28 cellular contexts compared by ENCODE assay signal in the genomic region with DNA sequence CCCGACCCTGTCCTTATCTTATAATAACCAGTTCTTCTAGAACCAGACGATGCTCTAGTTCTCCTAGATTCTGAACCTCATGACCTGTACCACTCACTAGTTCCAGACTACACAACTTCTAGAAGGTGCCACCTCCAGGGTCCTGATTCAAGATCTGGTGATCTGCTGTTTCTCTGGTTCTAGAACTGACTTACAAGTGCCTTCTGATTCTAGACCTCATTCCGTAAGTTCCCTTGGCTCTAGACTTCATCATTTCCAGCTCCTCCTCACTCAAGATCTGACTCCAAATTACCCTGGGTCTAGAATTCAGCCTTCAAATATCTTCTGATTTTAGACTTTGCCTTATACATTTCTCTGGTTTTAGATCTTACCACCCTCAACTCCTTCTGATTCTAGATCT.
"Had no signal": no experiment of that assay in that cellular context is flagged by ENCODE, and none has a peak within 500 bp of the region (broad histone marks: within the 10 kb centered on the region; RNA-seq: fewer than 3 reads in every experiment).

No MANE protein-coding gene starts in this region.

- H3K36me3 Mint-ChIP-seq: stimulated activated memory B cell treated with anti-CD40 and anti-IgM and Interleukin-4, amounts not matched to agents 10 μg/mL and 1 μg/mL and 100 μg/mL, for 72 hours; stimulated activated naive B cell treated with anti-CD40 and anti-IgM and Interleukin-4, amounts not matched to agents 10 μg/mL and 1 μg/mL and 100 μg/mL, for 72 hours had no signal

- H3K27ac Mint-ChIP-seq: stimulated activated memory B cell treated with anti-CD40 and anti-IgM and Interleukin-4, amounts not matched to agents 10 μg/mL and 1 μg/mL and 100 μg/mL, for 72 hours; stimulated activated naive B cell treated with anti-CD40 and anti-IgM and Interleukin-4, amounts not matched to agents 10 μg/mL and 1 μg/mL and 100 μg/mL, for 72 hours; stimulated activated naive CD8-positive, alpha-beta T cell treated with anti-CD3 and anti-CD28 coated beads, Interleukin-15, amount 100 ng/mL, for 72 hours; stimulated activated naive CD8-positive, alpha-beta T cell treated with anti-CD3 and anti-CD28 coated beads, Interleukin-15, Interleukin-2, amounts not matched to agents 100 ng/mL and 50 ng/mL, for 24 hours had no signal

- H3K4me3 Mint-ChIP-seq: stimulated activated memory B cell treated with anti-CD40 and anti-IgM and Interleukin-4, amounts not matched to agents 10 μg/mL and 1 μg/mL and 100 μg/mL, for 72 hours; stimulated activated naive B cell treated with anti-CD40 and anti-IgM and Interleukin-4, amounts not matched to agents 10 μg/mL and 1 μg/mL and 100 μg/mL, for 72 hours; stimulated activated naive CD8-positive, alpha-beta T cell treated with anti-CD3 and anti-CD28 coated beads, Interleukin-15, amount 100 ng/mL, for 72 hours; stimulated activated naive CD8-positive, alpha-beta T cell treated with anti-CD3 and anti-CD28 coated beads, Interleukin-15, Interleukin-2, amounts not matched to agents 100 ng/mL and 50 ng/mL, for 24 hours; type B pancreatic cell had no signal

- H3K27ac ChIP-seq: stomach, suprapubic skin, testis, thoracic aorta, thyroid gland, tibial artery, tibial nerve, transverse colon, upper lobe of left lung, upper lobe of right lung, uterus, vagina had no signal

- H3K27me3 Mint-ChIP-seq: stimulated activated naive CD8-positive, alpha-beta T cell treated with anti-CD3 and anti-CD28 coated beads, Interleukin-15, amount 100 ng/mL, for 72 hours; stimulated activated naive CD8-positive, alpha-beta T cell treated with anti-CD3 and anti-CD28 coated beads, Interleukin-15, Interleukin-2, amounts not matched to agents 100 ng/mL and 50 ng/mL, for 24 hours; type B pancreatic cell had no signal

- H3K27me3 ChIP-seq: stomach, suprapubic skin, testis, thyroid gland, tibial artery, tibial nerve, transverse colon, upper lobe of left lung, upper lobe of right lung, uterus, vagina had no signal

- H3K4me3 ChIP-seq: stomach, suprapubic skin, testis, thoracic aorta, thyroid gland, tibial artery, tibial nerve, transverse colon, upper lobe of left lung, upper lobe of right lung, uterus, vagina had no signal

- H3K36me3 ChIP-seq: thyroid gland, transverse colon, uterus had no signal

- H3K9me3 ChIP-seq: stomach, suprapubic skin, testis, thoracic aorta, thyroid gland, tibial artery, tibial nerve, transverse colon, upper lobe of left lung, upper lobe of right lung, uterus, vagina had no signal

- H3K9me3 Mint-ChIP-seq: stimulated activated memory B cell treated with anti-CD40 and anti-IgM and Interleukin-4, amounts not matched to agents 10 μg/mL and 1 μg/mL and 100 μg/mL, for 72 hours; stimulated activated naive B cell treated with anti-CD40 and anti-IgM and Interleukin-4, amounts not matched to agents 10 μg/mL and 1 μg/mL and 100 μg/mL, for 72 hours; stimulated activated naive CD8-positive, alpha-beta T cell treated with anti-CD3 and anti-CD28 coated beads, Interleukin-15, amount 100 ng/mL, for 72 hours; stimulated activated naive CD8-positive, alpha-beta T cell treated with anti-CD3 and anti-CD28 coated beads, Interleukin-15, Interleukin-2, amounts not matched to agents 100 ng/mL and 50 ng/mL, for 24 hours; type B pancreatic cell had no signal

- DNase-seq: stimulated activated CD4-positive, alpha-beta T cell treated with anti-CD3 and anti-CD28 coated beads, Interleukin-2, amount 100 ng/mL, for 48 hours; stimulated activated CD4-positive, alpha-beta T cell treated with anti-CD3 and anti-CD28 coated beads, Interleukin-4, amount 100 ng/mL, for 1 hour; stimulated activated CD4-positive, alpha-beta T cell treated with anti-CD3 and anti-CD28 coated beads, Interleukin-4, amount 100 ng/mL, for 24 hours; stimulated activated CD4-positive, alpha-beta T cell treated with anti-CD3 and anti-CD28 coated beads, Interleukin-4, amount 100 ng/mL, for 4 hours; stimulated activated CD8-positive, alpha-beta memory T cell treated with anti-CD3 and anti-CD28 coated beads, Interleukin-4, amount 100 ng/mL, for 48 hours; stimulated activated naive B cell treated with anti-CD40 and anti-IgM and Interleukin-4, amounts not matched to agents 10 μg/mL and 1 μg/mL and 100 μg/mL, for 72 hours; stimulated activated naive CD4-positive, alpha-beta T cell; stimulated activated naive CD4-positive, alpha-beta T cell treated with Interleukin-2 at 50 U/mL for 16 hours; stimulated activated naive CD8-positive, alpha-beta T cell treated with anti-CD3 and anti-CD28 coated beads, Interleukin-15, amount 100 ng/mL, for 72 hours; stimulated activated naive CD8-positive, alpha-beta T cell treated with anti-CD3 and anti-CD28 coated beads, Interleukin-15, Interleukin-2, amounts not matched to agents 100 U/mL and 50 U/mL, for 24 hours; stomach; substantia nigra; testis; thyroid gland; tibial artery; transverse colon; trophoblast cell; upper lobe of left lung; upper lobe of right lung; uterus had no signal

- H3K4me1 Mint-ChIP-seq: stimulated activated naive CD8-positive, alpha-beta T cell treated with anti-CD3 and anti-CD28 coated beads, Interleukin-15, amount 100 ng/mL, for 72 hours had no signal

- ATAC-seq: stimulated activated memory B cell treated with anti-CD40 and anti-IgM and Interleukin-4, amounts not matched to agents 10 μg/mL and 1 μg/mL and 100 μg/mL, for 72 hours; stimulated activated naive B cell treated with anti-CD40 and anti-IgM and Interleukin-4, amounts not matched to agents 10 μg/mL and 1 μg/mL and 100 μg/mL, for 72 hours; stimulated activated naive CD8-positive, alpha-beta T cell treated with anti-CD3 and anti-CD28 coated beads, Interleukin-15, amount 100 ng/mL, for 72 hours; stimulated activated naive CD8-positive, alpha-beta T cell treated with anti-CD3 and anti-CD28 coated beads, Interleukin-15, Interleukin-2, amounts not matched to agents 100 U/mL and 50 U/mL, for 24 hours; upper lobe of right lung had no signal

- FAIRE-seq: urothelium cell line had no signal

- H3K4me1 ChIP-seq: testis, upper lobe of right lung, uterus had no signal
